1 cellular context compared by ENCODE assay signal in genomic region chr3:129388791-129389571, GRCh38.
A peak's percentile ranks its signal among the peaks of the same experiment; 100 is the strongest.
TF ChIP-seq lines count a peak whose summit lies in the region.

No MANE protein-coding gene starts in this region.

TF ChIP-seq in HEK293, 187 proteins besides CTCF, POLR2A, EP300 and RAD21:
- TF ChIP-seq ZNF629 (tag by site-specific recombination; IDR thresholded peaks at IDR 0.05) (peak; percentile 66), ZBTB21 (tag by site-specific recombination; IDR thresholded peaks at IDR 0.05) (0 out of 2 replicates have a peak, but pooled peaks have one; percentile 55)
